Comparison of ENCODE assay signal across 8 cellular contexts in the genomic region with DNA sequence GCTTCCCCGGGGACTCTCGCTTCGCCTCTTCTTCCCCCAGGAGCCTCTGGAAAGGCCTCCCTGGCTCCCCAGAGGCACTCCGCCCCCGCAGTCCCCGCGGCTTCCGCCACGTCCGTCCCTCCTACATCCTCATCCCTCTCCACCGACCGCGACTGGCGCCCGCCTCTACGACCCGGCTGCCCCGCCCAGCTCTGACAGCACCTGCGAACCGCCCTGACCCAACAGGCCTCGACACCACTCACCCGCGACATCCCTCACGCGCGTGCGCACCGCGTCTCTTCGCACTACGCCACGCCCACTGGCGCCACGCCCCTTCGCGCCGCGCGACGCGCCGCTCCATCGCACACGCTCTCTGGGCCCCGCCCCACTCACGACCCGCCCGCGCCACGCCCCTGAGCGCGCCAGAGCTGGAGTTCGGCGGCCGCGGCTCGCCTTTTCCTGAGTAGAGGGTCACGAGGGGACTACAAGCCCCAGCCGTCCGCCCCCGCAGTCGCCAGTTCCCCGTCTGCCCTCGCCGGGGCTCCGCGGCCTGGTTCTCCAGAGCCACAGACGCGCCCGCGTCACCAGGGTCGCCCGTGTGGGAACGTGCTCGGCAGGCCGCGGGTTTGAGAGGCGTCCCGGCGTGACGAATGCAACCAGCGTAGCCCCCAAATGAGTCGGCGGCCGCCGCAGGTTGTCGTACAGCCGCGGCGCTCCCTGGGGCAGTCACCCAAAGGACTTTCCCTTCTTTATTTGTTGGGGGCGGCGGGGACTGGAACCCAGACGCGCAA. TPM values are rescaled to one million over a fixed set of nuclear protein-coding genes. Genes with fewer than 3 reads are reported as not detected.
DNase-seq lines count a peak whose midpoint lies in the region; ATAC-seq and TF ChIP-seq lines count a peak whose summit lies in the region.

No MANE protein-coding gene starts in this region.

- H3K4me1 Mint-ChIP-seq in H9 (peaks cover 12 to 22% of the 10 kb centered on the region in 2 experiments), nephron (peaks cover 16% of the 10 kb centered on the region)

- no peak overlapping the region for H3K27ac ChIP-seq in H9 (ENCODE audit: insufficient read length, low read depth, low read length)
- peak overlapping the region; percentile 92 for H3K27ac ChIP-seq in RWPE1

- peak overlapping the region; percentile 90 for H3K9ac ChIP-seq in ES-I3 (ENCODE audit: low read depth, low read length)
- peak overlapping the region; percentile 39 for H3K9ac ChIP-seq in H9 (ENCODE audit: extremely low read depth, insufficient read length, low read length)
- H3K9ac ChIP-seq in Loucy (ENCODE audit: low read depth, low read length, poor library complexity, severe bottlenecking), result peak overlapping the region; percentile 98

- H3K27me3 ChIP-seq in H9 (ENCODE audit: insufficient read depth, low read length) (no peaks in the 10 kb centered on the region), Loucy (ENCODE audit: insufficient read depth, low read length, poor library complexity, severe bottlenecking) (no peaks in the 10 kb centered on the region)

- POLR2A ChIA-PET in RWPE1 (lab: Yijun Ruan, JAX; ENCODE audit: low non-redundant PET), result interaction anchor here (0.6 to 1.0 kb wide), 4 partner anchors 13 to 109 kb away, joined by 3 to 4 read pairs (median 4); no protein-coding TSS in a partner anchor

- H3K9me3 Mint-ChIP-seq in H9 (no peaks in the 10 kb centered on the region), nephron (no peaks in the 10 kb centered on the region)

- H3K79me2 ChIP-seq in H9 (ENCODE audit: insufficient read depth, low read length) (no peaks in the 10 kb centered on the region), Loucy (ENCODE audit: insufficient read depth, low read length) (peaks cover 33% of the 10 kb centered on the region)

- H3K23ac ChIP-seq in H9 (ENCODE audit: insufficient read length, low read depth, low read length), result no peak overlapping the region

- peak overlapping the region; percentile 44 for H3K18ac ChIP-seq in H9 (ENCODE audit: insufficient read length, low read depth, low read length)

- H3K27ac Mint-ChIP-seq in H9 (peak overlapping the region in 2 of 3 experiments; percentile 87 to 88; a peak in 3 of 7 replicates), nephron (peak overlapping the region; percentile 95 to 99 (median 97))

- no peak overlapping the region for H3K4ac ChIP-seq in H9 (ENCODE audit: low read depth, low read length)

- no peak overlapping the region for H2BK20ac ChIP-seq in H9 (ENCODE audit: low read depth, low read length, poor library complexity, severe bottlenecking)

- CTCF ChIA-PET in RWPE1 (lab: Yijun Ruan, JAX), result interaction anchor here (0.6 to 0.7 kb wide), 2 partner anchors 13 to 56 kb away, joined by 3 to 7 read pairs; no protein-coding TSS in a partner anchor

- no peak overlapping the region for H2BK5ac ChIP-seq in H9 (ENCODE audit: insufficient read length, low read length)

- H3K14ac ChIP-seq in H9 (ENCODE audit: insufficient read depth, low read length), result peak overlapping the region; percentile 66; the same call in 1 of the 2 replicates

- peak overlapping the region; percentile 93 to 97 for H3K4me3 Mint-ChIP-seq in H9
- H3K4me3 Mint-ChIP-seq in nephron, result peak overlapping the region; percentile 96 to 97 (median 97)

- WGBS in H9 (ENCODE audit: extremely low coverage, insufficient read length, low lambda C conversion rate), result no CpG with 5 or more reads among the region's 94 CpGs

- H2BK120ac ChIP-seq in H9 (ENCODE audit: low read depth, low read length, poor library complexity, severe bottlenecking), result no peak overlapping the region

- peak; percentile 95 for DNase-seq in H9
- peak; percentile 89 for DNase-seq in RWPE1 (ENCODE audit: low spot score)
- peak; percentile 97 for DNase-seq in activated T-helper 9 cell treated with anti-CD3 and anti-CD28 coated beads, Interleukin-2, amount 50 U/mL, for 16 hours (ENCODE audit: low read depth)
- peak; percentile 88 for DNase-seq in fibroblast of peridontal ligament (ENCODE audit: extremely low read depth)
- peak; percentile 98 for DNase-seq in stimulated activated naive CD8-positive, alpha-beta T cell treated with anti-CD3 and anti-CD28 coated beads, Interleukin-15, Interleukin-2, amounts not matched to agents 100 U/mL and 50 U/mL, for 24 hours

- no peak for TF ChIP-seq CTCF in H9 (conservative IDR thresholded peaks at IDR 0.05)
- TF ChIP-seq CTCF in Loucy (conservative IDR thresholded peaks at IDR 0.05; ENCODE audit: low read length), result no peak
- no peak for TF ChIP-seq CTCF in RWPE1 (conservative IDR thresholded peaks at IDR 0.05; ENCODE audit: low read depth)
- TF ChIP-seq CTCF in nephron (IDR thresholded peaks at IDR 0.05; ENCODE audit: unreplicated experiment in 3 of 3), result no peak

- H3K23me2 ChIP-seq in H9 (ENCODE audit: insufficient read length, low read depth, low read length, poor library complexity, severe bottlenecking), result no peaks in the 10 kb centered on the region

- H3T11ph ChIP-seq in H9 (ENCODE audit: low read length), result no peak overlapping the region

- H3K36me3 ChIP-seq in ES-I3 (ENCODE audit: insufficient read depth, low read length), result peaks cover 3% of the 10 kb centered on the region; the same call in 1 of the 2 replicates
- no peaks in the 10 kb centered on the region for H3K36me3 ChIP-seq in Loucy (ENCODE audit: insufficient read depth, low read length)

- H2AFZ ChIP-seq in H9 (ENCODE audit: low read length), result no peak overlapping the region
- peak overlapping the region; percentile 71 for H2AFZ ChIP-seq in Loucy (ENCODE audit: low read length)

- no peaks in the 10 kb centered on the region for H3K79me1 ChIP-seq in H9 (ENCODE audit: insufficient read depth, low read depth, low read length, poor library complexity, severe bottlenecking)

- no peak overlapping the region for H2BK15ac ChIP-seq in H9 (ENCODE audit: low read depth, low read length)

- H3K9me2 ChIP-seq in Loucy (replicated peaks; ENCODE audit: low read depth, low read length), result no peaks in the 10 kb centered on the region

- no peak overlapping the region for H4K5ac ChIP-seq in H9 (ENCODE audit: insufficient read length, low read depth, low read length)

- H3K9me3 ChIP-seq in ES-I3 (ENCODE audit: control insufficient read depth, insufficient read depth, low read length) (no peaks in the 10 kb centered on the region), H9 (ENCODE audit: control insufficient read depth, low read depth, low read length) (no peaks in the 10 kb centered on the region), Loucy (ENCODE audit: insufficient read depth, low read depth, low read length) (no peaks in the 10 kb centered on the region)

- H3K56ac ChIP-seq in H9 (ENCODE audit: insufficient read length, low read depth, low read length), result no peak overlapping the region

- no peak overlapping the region for H2BK12ac ChIP-seq in H9 (ENCODE audit: insufficient read length, low read depth, low read length)

- H3K27me3 Mint-ChIP-seq in H9 (ENCODE audit: low read depth) (peaks cover 10% of the 10 kb centered on the region), nephron (ENCODE audit: low read depth) (peaks cover 9% of the 10 kb centered on the region)

- peak overlapping the region; percentile 87 for H3K4me3 ChIP-seq in Loucy (ENCODE audit: low read length, poor library complexity, severe bottlenecking)

- no peak overlapping the region for H2AK5ac ChIP-seq in H9 (ENCODE audit: insufficient read length, low read length)

- H4K20me1 ChIP-seq in H9 (ENCODE audit: control insufficient read depth, insufficient read depth, insufficient read length), result no peaks in the 10 kb centered on the region
- no peaks in the 10 kb centered on the region for H4K20me1 ChIP-seq in Loucy (ENCODE audit: insufficient read depth, low read length, poor library complexity, severe bottlenecking)

- ATAC-seq in stimulated activated naive CD8-positive, alpha-beta T cell treated with anti-CD3 and anti-CD28 coated beads, Interleukin-15, Interleukin-2, amounts not matched to agents 100 U/mL and 50 U/mL, for 24 hours, result peak; percentile 86

- H3K36me3 Mint-ChIP-seq in H9 (ENCODE audit: insufficient read depth in 1 of 3, low read depth in 3 of 3) (peaks cover 0 to 14% (median 2%) of the 10 kb centered on the region in 3 experiments; a peak in 5 of 7 replicates), nephron (ENCODE audit: low read depth) (peaks cover 22% of the 10 kb centered on the region)

- H4K8ac ChIP-seq in H9 (replicated peaks; ENCODE audit: insufficient read length, low read depth, low read length), result no peak overlapping the region

- H3K4me1 ChIP-seq in ES-I3 (ENCODE audit: insufficient read depth, low read length) (peaks cover 5% of the 10 kb centered on the region; the same call in 1 of the 2 replicates), H9 (ENCODE audit: insufficient read depth, low read length) (no peaks in the 10 kb centered on the region), Loucy (ENCODE audit: insufficient read depth, low read length, poor library complexity, severe bottlenecking) (peaks cover 42% of the 10 kb centered on the region)

- peaks cover 2% of the 10 kb centered on the region; the same call in 1 of the 2 replicates for H3F3A ChIP-seq in Loucy (ENCODE audit: low read depth)

- H3K4me2 ChIP-seq in H9 (ENCODE audit: insufficient read depth, insufficient read length, low read length) (peak overlapping the region; percentile 67), Loucy (ENCODE audit: low read depth, low read length, poor library complexity, severe bottlenecking) (peak overlapping the region; percentile 88)

- no peak overlapping the region for H4K91ac ChIP-seq in H9 (ENCODE audit: insufficient read length, low read depth, low read length)

RNA-seq across cellular contexts. Expression of gene LRRC37A3, which starts 56.2 kb away (rescaled TPM):
- total RNA-seq in H9 (2021), result 5.4 and 7.1 TPM in 2 replicates

Comparison
In these comparisons a context has a peak if more than half of its experiments do, and no peak if none do; other contexts are left out.
1. H3K9ac ChIP-seq: peak in every context shown above with its lines; median percentile 98 in Loucy; 90 in ES-I3; 39 in H9.